13 cellular contexts compared by ENCODE assay signal in genomic region chr20:35342154-35342769, GRCh38. TPM values are rescaled to one million over a fixed set of nuclear protein-coding genes. Genes with fewer than 3 reads are reported as not detected.
DNase-seq lines count a peak whose midpoint lies in the region; ATAC-seq and TF ChIP-seq lines count a peak whose summit lies in the region.
"Had no signal": no experiment of that assay in that cellular context is flagged by ENCODE, and none has a peak within 500 bp of the region (broad histone marks: within the 10 kb centered on the region; RNA-seq: fewer than 3 reads in every experiment).

No MANE protein-coding gene starts in this region.

- H3K4me3 ChIP-seq in HCT116 (replicated peaks in 1 of 2; ENCODE audit: low read depth in 1 of 2, low read length in 2 of 2) (no peak overlapping the region), mucosa of descending colon (no peak overlapping the region)

- intact Hi-C loops in HCT116 (cut with micrococcal nuclease) (no loop called here), mucosa of descending colon (cut with DNase I, micrococcal nuclease) (no loop called here)

- H3K4me1 Mint-ChIP-seq in activated T-helper 17 cell treated with anti-CD3 and anti-CD28 coated beads, Interleukin-2, amount 50 U/mL, for 72 hours: no peaks in the 10 kb centered on the region
- H3K4me1 Mint-ChIP-seq: activated naive CD4-positive, alpha-beta T cell treated with anti-CD3 and anti-CD28 coated beads, Interleukin-2, amount 50 U/mL, for 24 hours had no signal

- peak overlapping the region; percentile 3 for H3K27ac Mint-ChIP-seq in activated T-helper 17 cell treated with anti-CD3 and anti-CD28 coated beads, Interleukin-2, amount 50 U/mL, for 72 hours
- H3K27ac Mint-ChIP-seq: activated naive CD4-positive, alpha-beta T cell treated with anti-CD3 and anti-CD28 coated beads, Interleukin-2, amount 50 U/mL, for 24 hours; type B pancreatic cell had no signal

- H4K20me1 ChIP-seq in HCT116 (ENCODE audit: insufficient read depth): no peaks in the 10 kb centered on the region

- TF ChIP-seq RAD21 in HCT116 (IDR thresholded peaks at IDR 0.05; ENCODE audit: low read depth): peak; percentile 35; the same call in 1 of the 2 replicates

- no peak overlapping the region for H2AFZ ChIP-seq in HCT116 (ENCODE audit: low read depth, low read length, poor library complexity, severe bottlenecking)

- H3K36me3 Mint-ChIP-seq in activated T-helper 17 cell treated with anti-CD3 and anti-CD28 coated beads, Interleukin-2, amount 50 U/mL, for 72 hours (ENCODE audit: low read depth): peaks cover 66% of the 10 kb centered on the region

- CTCF ChIA-PET in HCT116 (lab: Charles Lee): interaction anchor here (0.8 to 1.5 kb wide), 4 partner anchors 13 to 107 kb away, joined by 3 to 8 read pairs (median 4); no protein-coding TSS in a partner anchor

- H3K27me3 ChIP-seq in HCT116 (ENCODE audit: insufficient read depth, low read length): no peaks in the 10 kb centered on the region

- RAD21 ChIA-PET in HCT116 (lab: Charles Lee; ENCODE audit: low non-redundant PET in 1 of 2, low total read pairs in 2 of 2, uncharacterized antibody in 2 of 2, unreplicated experiment in 2 of 2): no interaction called here

- no peak overlapping the region for H3K9ac ChIP-seq in HCT116 (ENCODE audit: low read length)

- no peaks in the 10 kb centered on the region for H3K9me2 ChIP-seq in HCT116 (ENCODE audit: insufficient read depth)

- no peaks in the 10 kb centered on the region for H3K9me3 Mint-ChIP-seq in activated T-helper 17 cell treated with anti-CD3 and anti-CD28 coated beads, Interleukin-2, amount 50 U/mL, for 72 hours
- H3K9me3 Mint-ChIP-seq: activated naive CD4-positive, alpha-beta T cell treated with anti-CD3 and anti-CD28 coated beads, Interleukin-2, amount 50 U/mL, for 24 hours; type B pancreatic cell had no signal

- TF ChIP-seq CTCF in AG09319 (IDR thresholded peaks at IDR 0.05; ENCODE audit: low read depth, low read length): peak; percentile 6
- peak in 2 of 3 experiments; percentile 18 to 26; a peak in 1 of 6 replicates for TF ChIP-seq CTCF in HCT116 (IDR thresholded peaks at IDR 0.05 in 2 of 3, conservative IDR thresholded peaks at IDR 0.05 in 1 of 3; ENCODE audit: borderline replicate concordance in 1 of 3, insufficient read depth in 1 of 3, low read depth in 2 of 3, low read length in 2 of 3)
- no peak for TF ChIP-seq CTCF in mucosa of descending colon (IDR thresholded peaks at IDR 0.05)

- no peak overlapping the region for H3K4me2 ChIP-seq in HCT116 (ENCODE audit: low read length)

- H3K9me3 ChIP-seq in HCT116 (ENCODE audit: control insufficient read depth in 1 of 2, insufficient read depth in 1 of 2, low read depth in 1 of 2, low read length in 2 of 2) (no peaks in the 10 kb centered on the region), mucosa of descending colon (no peaks in the 10 kb centered on the region)

- H3K4me3 Mint-ChIP-seq in activated T-helper 17 cell treated with anti-CD3 and anti-CD28 coated beads, Interleukin-2, amount 50 U/mL, for 72 hours: no peak overlapping the region
- H3K4me3 Mint-ChIP-seq: activated naive CD4-positive, alpha-beta T cell treated with anti-CD3 and anti-CD28 coated beads, Interleukin-2, amount 50 U/mL, for 24 hours; type B pancreatic cell had no signal

- no peak overlapping the region for H3K27ac ChIP-seq in HCT116 (ENCODE audit: low read depth, low read length)

- no peak for TF ChIP-seq POLR2A in HCT116 (IDR thresholded peaks at IDR 0.05; ENCODE audit: borderline replicate concordance, extremely low read depth, insufficient read depth, insufficient read length)

- no peaks in the 10 kb centered on the region for H3K79me2 ChIP-seq in HCT116 (ENCODE audit: insufficient read depth, low read length)

- DNase-seq in AG09319 (ENCODE audit: extremely low read depth, low read depth) (no peak), HCT116 (ENCODE audit: low read depth, low spot score) (no peak), iPS-NIHi7 (ENCODE audit: extremely low spot score) (peak; percentile 65), NCI-H2029 treated with DMSO at 0.1 percent for 48 hours (lab: John Stamatoyannopoulos, UW) (no peak), mucosa of descending colon (no peak), mucosa of gallbladder (ENCODE audit: low spot score) (no peak), DMS79 (lab: John Stamatoyannopoulos, UW) (no peak)
- DNase-seq: activated CD4-positive, CD25-positive, alpha-beta regulatory T cell treated with anti-CD3 and anti-CD28 coated beads, Interleukin-2, amount 50 U/mL, for 72 hours; erythroblast had no signal

- POLR2A ChIA-PET in HCT116 (lab: Charles Lee): interaction anchor here (1.1 kb wide), 1 partner anchor 24 kb away, joined by 3 read pairs; no protein-coding TSS in a partner anchor

- no peaks in the 10 kb centered on the region for H3K27me3 Mint-ChIP-seq in activated T-helper 17 cell treated with anti-CD3 and anti-CD28 coated beads, Interleukin-2, amount 50 U/mL, for 72 hours
- H3K27me3 Mint-ChIP-seq: activated naive CD4-positive, alpha-beta T cell treated with anti-CD3 and anti-CD28 coated beads, Interleukin-2, amount 50 U/mL, for 24 hours; type B pancreatic cell had no signal

- ATAC-seq in HCT116 (peak; percentile 52; the same call in 1 of the 2 replicates), mucosa of descending colon (no peak)
- no peak for ATAC-seq in activated T-helper 17 cell treated with anti-CD3 and anti-CD28 coated beads, Interleukin-2, amount 50 U/mL, for 72 hours (replicated peaks)

- H3K4me1 ChIP-seq in HCT116 (ENCODE audit: control insufficient read depth in 1 of 2, insufficient read depth in 2 of 2, low read length in 2 of 2): peaks cover 0 to 7% of the 10 kb centered on the region in 2 experiments; a peak in 1 of 4 replicates
- H3K4me1 ChIP-seq in mucosa of descending colon (ENCODE audit: low read depth): peaks cover 5% of the 10 kb centered on the region

- H3K36me3 ChIP-seq in HCT116 (ENCODE audit: control insufficient read depth in 1 of 2, insufficient read depth in 2 of 2, low read length in 2 of 2): peaks cover 2 to 26% of the 10 kb centered on the region in 2 experiments; a peak in 1 of 4 replicates
- H3K36me3 ChIP-seq in mucosa of descending colon (ENCODE audit: low read depth): no peaks in the 10 kb centered on the region

- BruUV-seq in HCT116 (replicated peaks; lab: Mats Ljungman, UMichigan): no TSS peak

TF ChIP-seq in HCT116, 20 proteins besides CTCF, POLR2A, EP300 and RAD21:
- TF ChIP-seq ZBTB33 (IDR thresholded peaks at IDR 0.05; ENCODE audit: extremely low read depth, insufficient replicate concordance, low read length) (no peak), FOSL1 (IDR thresholded peaks at IDR 0.05; ENCODE audit: low read depth) (no peak), TCF7L2 (IDR thresholded peaks at IDR 0.05; ENCODE audit: borderline replicate concordance, extremely low read depth, insufficient read depth, insufficient read length) (no peak), EZH2 (IDR thresholded peaks at IDR 0.05) (no peak), MAX (IDR thresholded peaks at IDR 0.05) (no peak), ZFX (IDR thresholded peaks at IDR 0.05) (no peak), EZH2phosphoT487 (IDR thresholded peaks at IDR 0.05; ENCODE audit: borderline replicate concordance) (no peak), ZNF274 (IDR thresholded peaks at IDR 0.05; ENCODE audit: low read depth, low read length) (no peak), SIN3A (IDR thresholded peaks at IDR 0.05; ENCODE audit: low read depth) (no peak), SP1 (IDR thresholded peaks at IDR 0.05; ENCODE audit: low read depth) (no peak), JUND (IDR thresholded peaks at IDR 0.05) (no peak)

RNA-seq across cellular contexts. Expression of gene FAM83C, which starts 50.0 kb away (rescaled TPM):
- not detected for total RNA-seq in HCT116 (2021; ENCODE audit: unreplicated experiment)
- not detected in 2 replicates for polyA plus RNA-seq in HCT116 (2012)
- total RNA-seq in activated T-helper 17 cell treated with anti-CD3 and anti-CD28 coated beads, Interleukin-2, amount 50 U/mL, for 72 hours: not detected
- under 1 TPM in 2 of 3 donors, not detected in 1; 0.13 to 0.41 TPM for total RNA-seq in mucosa of descending colon
- total RNA-seq in mucosa of gallbladder: not detected
- total RNA-seq: mesenteric fat pad had no signal

RNA-seq across cellular contexts. Expression of gene EIF6, which starts 57.7 kb away (rescaled TPM):
- total RNA-seq in HCT116 (2021; ENCODE audit: unreplicated experiment) (209 TPM), mucosa of descending colon (100 to 1,000 TPM; 105 to 206 (median 182) TPM), mucosa of gallbladder (98.5 TPM)
- 265 and 299 TPM in 2 replicates for polyA plus RNA-seq in HCT116 (2012)
- total RNA-seq in activated T-helper 17 cell treated with anti-CD3 and anti-CD28 coated beads, Interleukin-2, amount 50 U/mL, for 72 hours: 100 to 1,000 TPM in 1 of 2 donors, 10 to 100 TPM in 1; 82.7 to 146 TPM
